Comparison of ENCODE assay signal across 9 cellular contexts in the genomic region with DNA sequence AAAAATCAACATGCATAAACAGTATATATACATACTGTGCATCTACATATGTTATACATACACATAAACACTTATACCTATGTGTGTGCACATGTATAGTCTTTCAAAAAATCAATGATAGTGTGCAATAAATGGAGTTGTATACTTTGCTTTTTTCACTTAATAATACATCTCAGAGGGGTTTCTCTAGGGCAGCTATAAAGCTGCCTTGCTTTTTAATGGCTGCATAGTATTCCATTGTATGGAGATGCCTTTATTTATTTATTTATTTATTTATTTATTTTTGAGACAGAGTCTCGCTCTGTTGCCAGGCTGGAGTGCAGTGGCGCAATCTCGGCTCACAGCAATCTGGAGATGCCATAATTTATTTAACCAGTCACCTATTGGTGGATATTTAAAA.
"Had no signal": no experiment of that assay in that cellular context is flagged by ENCODE, and none has a peak within 500 bp of the region (broad histone marks: within the 10 kb centered on the region; RNA-seq: fewer than 3 reads in every experiment).

No MANE protein-coding gene starts in this region.

- H3K4me2 ChIP-seq: GM23338 had no signal

- H3K4me1 ChIP-seq: HAP-1 had no signal

- H2AFZ ChIP-seq: GM23248, GM23338 had no signal

- H3K9me3 Mint-ChIP-seq: GM23338, HFFc6 had no signal

- ATAC-seq: GM23338 had no signal

- H3K27ac Mint-ChIP-seq: GM23338, H9, HFFc6 had no signal

- DNase-seq: GM23248, GOT3, H7, H9, HCEC 1CT, HFFc6 had no signal

- H3K4me3 Mint-ChIP-seq: GM23338, H9, HFFc6 had no signal

- H3K4me3 ChIP-seq: GM23248, GM23338, HAP-1 had no signal

- H3K9me3 ChIP-seq: HAP-1 had no signal

- H3K36me3 ChIP-seq: HAP-1 had no signal

- H3K9ac ChIP-seq: GM23248 had no signal

- H3K27ac ChIP-seq: GM23248 had no signal

- FAIRE-seq: H54 had no signal
